Comparison of ENCODE assay signal across 9 cellular contexts in genomic region chr21:41761211-41762181, GRCh38. TPM values are rescaled to one million over a fixed set of nuclear protein-coding genes. Genes with fewer than 3 reads are reported as not detected.
A peak's percentile ranks its signal among the peaks of the same experiment; 100 is the strongest.
DNase-seq lines count a peak whose midpoint lies in the region; ATAC-seq and TF ChIP-seq lines count a peak whose summit lies in the region.
"Had no signal": no experiment of that assay in that cellular context is flagged by ENCODE, and none has a peak within 500 bp of the region (broad histone marks: within the 10 kb centered on the region; RNA-seq: fewer than 3 reads in every experiment).

No MANE protein-coding gene starts in this region.

- H3K9ac ChIP-seq in HUES64 (ENCODE audit: low read depth, low read length), result peak overlapping the region; percentile 26

- H3K4me3 Mint-ChIP-seq in activated T-helper 1 cell treated with anti-CD3 and anti-CD28 coated beads, Interleukin-12 subunit alpha, Interleukin-12 subunit beta, Interleukin-2, Interleukin-4 antibody, amounts not matched to agents 30 ng/mL and 10 ng/mL and 1 ng/mL, durations not matched to agents 14 hours and 24 hours and 36 hours, result no peak overlapping the region

- H3K4me1 Mint-ChIP-seq in activated T-helper 1 cell treated with anti-CD3 and anti-CD28 coated beads, Interleukin-12 subunit alpha, Interleukin-12 subunit beta, Interleukin-2, Interleukin-4 antibody, amounts not matched to agents 30 ng/mL and 10 ng/mL and 1 ng/mL, durations not matched to agents 14 hours and 24 hours and 36 hours (ENCODE audit: low read depth), result peaks cover 5% of the 10 kb centered on the region

- TF ChIP-seq CTCF in sigmoid colon (IDR thresholded peaks at IDR 0.05), result no peak

- ATAC-seq in SK-N-SH treated with all-trans-retinoic acid at 6 μM for 48 hours, result peak; percentile 48
- ATAC-seq in right cardiac atrium, result peak; percentile 78 to 86

- H3K9me3 ChIP-seq in HUES64 (ENCODE audit: insufficient read depth, low read depth, low read length), result no peaks in the 10 kb centered on the region
- no peaks in the 10 kb centered on the region for H3K9me3 ChIP-seq in right cardiac atrium (ENCODE audit: control insufficient read depth, low read length)
- H3K9me3 ChIP-seq in sigmoid colon, result no peaks in the 10 kb centered on the region

- H3K27ac ChIP-seq in HUES64 (ENCODE audit: low read depth, low read length), result peak overlapping the region; percentile 72
- H3K27ac ChIP-seq in right cardiac atrium (ENCODE audit: low read length), result no peak overlapping the region
- peak overlapping the region; percentile 32 to 59 (median 44) for H3K27ac ChIP-seq in sigmoid colon

- no peaks in the 10 kb centered on the region for H3K36me3 ChIP-seq in HUES64 (ENCODE audit: insufficient read depth, low read length)
- H3K36me3 ChIP-seq in sigmoid colon, result no peaks in the 10 kb centered on the region

- TF ChIP-seq EP300 in sigmoid colon (IDR thresholded peaks at IDR 0.05), result no peak

- H3K4me1 ChIP-seq in HUES64 (ENCODE audit: insufficient read depth, low read length) (peaks cover 69% of the 10 kb centered on the region), right cardiac atrium (ENCODE audit: control insufficient read depth, insufficient read depth, low read length) (no peaks in the 10 kb centered on the region), sigmoid colon (peaks cover 0 to 20% (median 11%) of the 10 kb centered on the region in 4 donors)

- TF ChIP-seq POLR2A in sigmoid colon (IDR thresholded peaks at IDR 0.05), result no peak

- H3K27ac Mint-ChIP-seq in activated T-helper 1 cell treated with anti-CD3 and anti-CD28 coated beads, Interleukin-12 subunit alpha, Interleukin-12 subunit beta, Interleukin-2, Interleukin-4 antibody, amounts not matched to agents 30 ng/mL and 10 ng/mL and 1 ng/mL, durations not matched to agents 14 hours and 24 hours and 36 hours, result no peak overlapping the region

- no peaks in the 10 kb centered on the region for H3K9me3 Mint-ChIP-seq in activated T-helper 1 cell treated with anti-CD3 and anti-CD28 coated beads, Interleukin-12 subunit alpha, Interleukin-12 subunit beta, Interleukin-2, Interleukin-4 antibody, amounts not matched to agents 30 ng/mL and 10 ng/mL and 1 ng/mL, durations not matched to agents 14 hours and 24 hours and 36 hours

- H3K27me3 Mint-ChIP-seq in activated T-helper 1 cell treated with anti-CD3 and anti-CD28 coated beads, Interleukin-12 subunit alpha, Interleukin-12 subunit beta, Interleukin-2, Interleukin-4 antibody, amounts not matched to agents 30 ng/mL and 10 ng/mL and 1 ng/mL, durations not matched to agents 14 hours and 24 hours and 36 hours (ENCODE audit: insufficient read depth), result peaks cover 55% of the 10 kb centered on the region

- peaks cover 73% of the 10 kb centered on the region for H3K27me3 ChIP-seq in HUES64 (ENCODE audit: insufficient read depth, low read length)
- no peaks in the 10 kb centered on the region for H3K27me3 ChIP-seq in right cardiac atrium (ENCODE audit: control insufficient read depth, insufficient read depth)
- H3K27me3 ChIP-seq in sigmoid colon, result peaks cover 29 to 72% (median 54%) of the 10 kb centered on the region in 3 donors

- intact Hi-C loops in right cardiac atrium (cut with DNase I) (loop anchor here in 1 of 4 donors (10.0 kb wide), 1 partner anchor 117 kb away; no protein-coding TSS in a partner anchor), sigmoid colon (cut with DNase I) (no loop called here)
- intact Hi-C loops in activated T-helper 1 cell treated with anti-CD3 and anti-CD28 coated beads, Interleukin-12 subunit alpha, Interleukin-12 subunit beta, Interleukin-2, Interleukin-4 antibody, amounts not matched to agents 30 ng/mL and 10 ng/mL and 1 ng/mL, durations not matched to agents 14 hours and 24 hours and 36 hours (cut with micrococcal nuclease), result loop anchor here (10.0 kb wide), 1 partner anchor 147 kb away; no protein-coding TSS in a partner anchor

- peak; percentile 74 to 89 (median 85) for DNase-seq in right cardiac atrium
- peak; percentile 75 for DNase-seq in sigmoid colon
- no peak for DNase-seq in DMS114 treated with DMSO at 0.1 percent for 48 hours (lab: John Stamatoyannopoulos, UW; ENCODE audit: unreplicated experiment)
- no peak for DNase-seq in stimulated activated CD4-positive, alpha-beta T cell treated with anti-CD3 and anti-CD28 coated beads, Interleukin-4, amount 100 ng/mL, for 4 hours
- no peak for DNase-seq in activated T-helper 1 cell treated with anti-CD3 and anti-CD28 coated beads, Interleukin-12 subunit alpha, Interleukin-12 subunit beta, Interleukin-2, Interleukin-4 antibody, amounts not matched to agents 30 ng/mL and 10 ng/mL and 1 ng/mL, durations not matched to agents 14 hours and 24 hours and 36 hours (ENCODE audit: low spot score)
- DNase-seq in effector CD4-positive, alpha-beta T cell, result no peak
- DNase-seq: activated CD8-positive, alpha-beta memory T cell treated with anti-CD3 and anti-CD28 coated beads for 24 hours had no signal

- under 1% methylated on average over 30 of the region's 31 CpGs for WGBS in HUES64
- WGBS in right cardiac atrium, result 9% methylated on average over 31 of the region's 31 CpGs
- 20 to 74% methylated on average over 31 of the region's 31 CpGs for WGBS in sigmoid colon, 2 donors

- no peaks in the 10 kb centered on the region for H3K36me3 Mint-ChIP-seq in activated T-helper 1 cell treated with anti-CD3 and anti-CD28 coated beads, Interleukin-12 subunit alpha, Interleukin-12 subunit beta, Interleukin-2, Interleukin-4 antibody, amounts not matched to agents 30 ng/mL and 10 ng/mL and 1 ng/mL, durations not matched to agents 14 hours and 24 hours and 36 hours (ENCODE audit: low read depth)

- H3K4me3 ChIP-seq in HUES64 (ENCODE audit: low read length) (peak overlapping the region; percentile 53), right cardiac atrium (ENCODE audit: low read length) (peak overlapping the region; percentile 23), sigmoid colon (no peak overlapping the region)

TF ChIP-seq in SK-N-SH treated with all-trans-retinoic acid at 6 μM for 48 hours, 23 proteins besides CTCF, POLR2A, EP300 and RAD21 (continues in another document):
- TF ChIP-seq ZNF565 (CRISPR knock-in tag; conservative IDR thresholded peaks at IDR 0.05; ENCODE audit: low read depth) (no peak), ZFP3 (CRISPR knock-in tag; IDR thresholded peaks at IDR 0.05) (no peak), ZC3H10 (CRISPR knock-in tag; IDR thresholded peaks at IDR 0.05) (no peak), PATZ1 (CRISPR knock-in tag; IDR thresholded peaks at IDR 0.05; ENCODE audit: borderline replicate concordance) (no peak), GLIS3 (CRISPR knock-in tag; IDR thresholded peaks at IDR 0.05) (no peak), CSDC2 (CRISPR knock-in tag; IDR thresholded peaks at IDR 0.05) (no peak), CREB5 (CRISPR knock-in tag; IDR thresholded peaks at IDR 0.05; ENCODE audit: low read depth) (no peak), POU6F1 (CRISPR knock-in tag; IDR thresholded peaks at IDR 0.05; ENCODE audit: borderline replicate concordance, low read depth) (no peak), ESRRG (CRISPR knock-in tag; IDR thresholded peaks at IDR 0.05) (no peak)

RNA-seq across cellular contexts. Expression of gene RIPK4, which starts 5.4 kb away (rescaled TPM):
- 2.0 TPM for polyA plus RNA-seq in HUES64 (2013, experiment 1 of 2)
- polyA plus RNA-seq in HUES64 (2013, experiment 2 of 2), result 2.0 TPM
- total RNA-seq in right cardiac atrium (1 to 10 TPM in 1 of 4 donors, under 1 TPM in 3; 0.86 to 1.2 (median 0.92) TPM), sigmoid colon (under 1 TPM; under 0.01 to 0.54 (median 0.30) TPM)
- polyA plus RNA-seq in right cardiac atrium (0.70 TPM), sigmoid colon (1 to 10 TPM; 4.0 to 7.8 (median 6.9) TPM)
- not detected in 2 replicates for total RNA-seq in activated T-helper 1 cell treated with anti-CD3 and anti-CD28 coated beads, Interleukin-12 subunit alpha, Interleukin-12 subunit beta, Interleukin-2, Interleukin-4 antibody, amounts not matched to agents 30 ng/mL and 10 ng/mL and 1 ng/mL, durations not matched to agents 14 hours and 24 hours and 36 hours

Comparison
In these comparisons a context has a peak if more than half of its experiments do, and no peak if none do; other contexts are left out.
1. H3K4me3 ChIP-seq: peak in HUES64 (single experiment) and right cardiac atrium (single experiment); none in sigmoid colon (0 of 4).
2. DNase-seq: peak in right cardiac atrium (3 of 3) and sigmoid colon (single experiment); none in DMS114 treated with DMSO at 0.1 percent for 48 hours (single experiment), stimulated activated CD4-positive, alpha-beta T cell treated with anti-CD3 and anti-CD28 coated beads, Interleukin-4, amount 100 ng/mL, for 4 hours (0 of 2), activated T-helper 1 cell treated with anti-CD3 and anti-CD28 coated beads, Interleukin-12 subunit alpha, Interleukin-12 subunit beta, Interleukin-2, Interleukin-4 antibody, amounts not matched to agents 30 ng/mL and 10 ng/mL and 1 ng/mL, durations not matched to agents 14 hours and 24 hours and 36 hours (single experiment) and effector CD4-positive, alpha-beta T cell (single experiment).